In the genomic region with DNA sequence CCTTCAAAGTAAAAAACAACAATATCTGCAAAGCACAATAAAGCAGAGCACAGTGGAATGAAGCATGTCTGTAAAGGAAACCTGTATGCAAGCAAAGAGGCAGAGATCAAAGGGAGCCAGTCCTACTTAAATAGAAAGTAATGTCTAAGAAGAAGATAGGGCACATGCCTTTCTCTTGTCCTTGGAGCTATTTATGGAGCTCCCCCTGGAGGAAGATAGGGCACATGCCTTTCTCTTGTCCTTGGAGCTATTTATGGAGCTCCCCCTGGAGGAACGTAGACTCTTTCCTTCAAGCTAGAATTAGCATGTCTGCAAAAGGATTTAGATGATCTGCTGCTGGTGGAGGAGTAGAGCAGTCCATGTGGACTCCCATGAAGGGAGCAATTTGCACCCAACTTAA, we compare ENCODE assay signal across 14 cellular contexts.
DNase-seq lines count a peak whose midpoint lies in the region; ATAC-seq and TF ChIP-seq lines count a peak whose summit lies in the region.
"Had no signal": no experiment of that assay in that cellular context is flagged by ENCODE, and none has a peak within 500 bp of the region (broad histone marks: within the 10 kb centered on the region; RNA-seq: fewer than 3 reads in every experiment).

No MANE protein-coding gene starts in this region.

- TF ChIP-seq CTCF in cardiac muscle cell (IDR thresholded peaks at IDR 0.05; ENCODE audit: low read depth, low read length) (peak; percentile 68), LNCAP (IDR thresholded peaks at IDR 0.05) (peak; percentile 63), fibroblast of mammary gland (conservative IDR thresholded peaks at IDR 0.05; ENCODE audit: control insufficient read depth, insufficient read depth, low read depth, low read length) (peak; percentile 77), dorsolateral prefrontal cortex (IDR thresholded peaks at IDR 0.05 in 54 of 56, conservative IDR thresholded peaks at IDR 0.05 in 2 of 56; ENCODE audit: low read depth in 1 of 56, partially characterized antibody in 56 of 56) (peak in 15 of 56 donors; percentile 10 to 55 (median 32)), MM.1S (IDR thresholded peaks at IDR 0.05; ENCODE audit: low read length) (no peak)

- no peaks in the 10 kb centered on the region for H3K79me2 ChIP-seq in MM.1S (ENCODE audit: low read length)

- ATAC-seq in stimulated activated effector memory CD8-positive, alpha-beta T cell treated with anti-CD3 and anti-CD28 coated beads, Interleukin-12 subunit alpha, Interleukin-12 subunit beta, amount 100 ng/mL, for 72 hours, result peak; percentile 48
- ATAC-seq: effector memory CD8-positive, alpha-beta T cell; SK-N-SH treated with all-trans-retinoic acid at 6 μM for 48 hours had no signal

- intact Hi-C loops in cardiac septum (cut with DNase I) (loop anchor here (5.0 kb wide), 1 partner anchor 36 kb away; no protein-coding TSS in a partner anchor), dorsolateral prefrontal cortex (cut with DNase I) (no loop called here)

- no peaks in the 10 kb centered on the region for H3K4me1 Mint-ChIP-seq in stimulated activated effector memory CD8-positive, alpha-beta T cell treated with anti-CD3 and anti-CD28 coated beads, Interleukin-12 subunit alpha, Interleukin-12 subunit beta, amount 100 ng/mL, for 72 hours

- no peak overlapping the region for H3K4me3 ChIP-seq in cardiac muscle cell
- H3K4me3 ChIP-seq in fibroblast of mammary gland (ENCODE audit: control insufficient read depth, low read depth, low read length), result no peak overlapping the region
- no peak overlapping the region for H3K4me3 ChIP-seq in dorsolateral prefrontal cortex
- no peak overlapping the region for H3K4me3 ChIP-seq in MM.1S (ENCODE audit: low read length)
- H3K4me3 ChIP-seq: BLaER1 treated with 17β-estradiol and CSF1 and Interleukin-3, amounts not matched to agents 10 nM and 100 nM; skin epidermis had no signal

- H3K4me1 ChIP-seq in cardiac muscle cell (ENCODE audit: low read depth) (peaks cover 20% of the 10 kb centered on the region), MM.1S (ENCODE audit: low read length) (no peaks in the 10 kb centered on the region)
- H3K4me1 ChIP-seq: BLaER1 treated with 17β-estradiol and CSF1 and Interleukin-3, amounts not matched to agents 10 nM and 100 nM had no signal

- no peaks in the 10 kb centered on the region for H3K36me3 Mint-ChIP-seq in stimulated activated effector memory CD8-positive, alpha-beta T cell treated with anti-CD3 and anti-CD28 coated beads, Interleukin-12 subunit alpha, Interleukin-12 subunit beta, amount 100 ng/mL, for 72 hours
- H3K36me3 Mint-ChIP-seq: activated CD4-positive, alpha-beta memory T cell treated with anti-CD3 and anti-CD28 coated beads for 36 hours had no signal

- H3K27me3 ChIP-seq in cardiac muscle cell (no peaks in the 10 kb centered on the region), dorsolateral prefrontal cortex (no peaks in the 10 kb centered on the region), MM.1S (replicated peaks; ENCODE audit: insufficient read depth, low read length) (no peaks in the 10 kb centered on the region)
- H3K27me3 ChIP-seq: BLaER1 treated with 17β-estradiol and CSF1 and Interleukin-3, amounts not matched to agents 10 nM and 100 nM had no signal

- H3K9me2 ChIP-seq in MM.1S (replicated peaks; ENCODE audit: insufficient read depth, low read length), result no peaks in the 10 kb centered on the region

- H3K9ac ChIP-seq in MM.1S (ENCODE audit: low read length), result no peak overlapping the region
- H3K9ac ChIP-seq: BLaER1 treated with 17β-estradiol and CSF1 and Interleukin-3, amounts not matched to agents 10 nM and 100 nM had no signal

- H3K36me3 ChIP-seq in cardiac muscle cell (no peaks in the 10 kb centered on the region), MM.1S (replicated peaks; ENCODE audit: insufficient read depth, low read length) (no peaks in the 10 kb centered on the region)
- H3K36me3 ChIP-seq: BLaER1 treated with 17β-estradiol and CSF1 and Interleukin-3, amounts not matched to agents 10 nM and 100 nM had no signal

- H3K9me3 ChIP-seq in cardiac muscle cell (ENCODE audit: low read depth) (no peaks in the 10 kb centered on the region), MM.1S (replicated peaks; ENCODE audit: insufficient read depth, low read length) (no peaks in the 10 kb centered on the region)

- no peaks in the 10 kb centered on the region for H3F3A ChIP-seq in MM.1S (ENCODE audit: insufficient read depth, low read length)

- H4K20me1 ChIP-seq in MM.1S (ENCODE audit: insufficient read depth, low read length), result no peaks in the 10 kb centered on the region
- H4K20me1 ChIP-seq: BLaER1 treated with 17β-estradiol and CSF1 and Interleukin-3, amounts not matched to agents 10 nM and 100 nM had no signal

- peak in 1 of 2 donors; percentile 61 for DNase-seq in cardiac muscle cell (ENCODE audit: low read depth in 1 of 2, low spot score in 1 of 2)
- no peak for DNase-seq in cardiac septum (ENCODE audit: low spot score)
- DNase-seq in fibroblast of mammary gland (ENCODE audit: low read depth), result peak; percentile 70
- no peak for DNase-seq in stimulated activated effector memory CD8-positive, alpha-beta T cell treated with anti-CD3 and anti-CD28 coated beads, Interleukin-12 subunit alpha, Interleukin-12 subunit beta, amount 100 ng/mL, for 72 hours (ENCODE audit: low spot score in 2 of 2)
- no peak for DNase-seq in NCI-H1092 treated with DMSO at 0.1 percent for 48 hours (lab: John Stamatoyannopoulos, UW)
- no peak for DNase-seq in dorsolateral prefrontal cortex
- DNase-seq in MM.1S, result no peak
- DNase-seq: activated CD4-positive, alpha-beta memory T cell treated with anti-CD3 and anti-CD28 coated beads for 36 hours; effector memory CD8-positive, alpha-beta T cell; NCI-H446 had no signal

- H3K4me3 Mint-ChIP-seq in stimulated activated effector memory CD8-positive, alpha-beta T cell treated with anti-CD3 and anti-CD28 coated beads, Interleukin-12 subunit alpha, Interleukin-12 subunit beta, amount 100 ng/mL, for 72 hours, result no peak overlapping the region
- H3K4me3 Mint-ChIP-seq: activated CD4-positive, alpha-beta memory T cell treated with anti-CD3 and anti-CD28 coated beads for 36 hours; effector memory CD8-positive, alpha-beta T cell had no signal

- no peak overlapping the region for H3K4me2 ChIP-seq in MM.1S (ENCODE audit: low read depth, low read length)
- H3K4me2 ChIP-seq: BLaER1 treated with 17β-estradiol and CSF1 and Interleukin-3, amounts not matched to agents 10 nM and 100 nM had no signal

- H3K27ac ChIP-seq in cardiac muscle cell (peak overlapping the region; percentile 20), dorsolateral prefrontal cortex (no peak overlapping the region), MM.1S (ENCODE audit: low read length) (no peak overlapping the region)
- H3K27ac ChIP-seq: BLaER1 treated with 17β-estradiol and CSF1 and Interleukin-3, amounts not matched to agents 10 nM and 100 nM; skin epidermis had no signal

- H3K9me3 Mint-ChIP-seq in stimulated activated effector memory CD8-positive, alpha-beta T cell treated with anti-CD3 and anti-CD28 coated beads, Interleukin-12 subunit alpha, Interleukin-12 subunit beta, amount 100 ng/mL, for 72 hours, result peaks cover 3% of the 10 kb centered on the region
- H3K9me3 Mint-ChIP-seq: activated CD4-positive, alpha-beta memory T cell treated with anti-CD3 and anti-CD28 coated beads for 36 hours had no signal

- no peak overlapping the region for H3K27ac Mint-ChIP-seq in stimulated activated effector memory CD8-positive, alpha-beta T cell treated with anti-CD3 and anti-CD28 coated beads, Interleukin-12 subunit alpha, Interleukin-12 subunit beta, amount 100 ng/mL, for 72 hours
- H3K27ac Mint-ChIP-seq: activated CD4-positive, alpha-beta memory T cell treated with anti-CD3 and anti-CD28 coated beads for 36 hours; effector memory CD8-positive, alpha-beta T cell had no signal

- H2AFZ ChIP-seq in MM.1S (ENCODE audit: low read length), result no peak overlapping the region
